ENCODE assay signal across 9 cellular contexts in genomic region chr10:100728928-100729876, GRCh38. TPM values are rescaled to one million over a fixed set of nuclear protein-coding genes. Genes with fewer than 3 reads are reported as not detected.
DNase-seq lines count a peak whose midpoint lies in the region; ATAC-seq and TF ChIP-seq lines count a peak whose summit lies in the region.
"Had no signal": no experiment of that assay in that cellular context is flagged by ENCODE, and none has a peak within 500 bp of the region (broad histone marks: within the 10 kb centered on the region; RNA-seq: fewer than 3 reads in every experiment).

No MANE protein-coding gene starts in this region.

- ATAC-seq in activated B cell treated with CpG ODN at 0.5 μM for 24 hours (ENCODE audit: low read depth) (peak; percentile 48), upper lobe of right lung (no peak), HG02588 (IDR thresholded peaks at IDR 0.05; ENCODE audit: unreplicated experiment) (no peak)

- POLR2A ChIA-PET in activated B cell treated with CpG ODN at 0.5 μM for 24 hours (lab: Charles Lee) = no interaction called here

- no peaks in the 10 kb centered on the region for H3K36me3 Mint-ChIP-seq in activated B cell treated with CpG ODN at 0.5 μM for 24 hours (ENCODE audit: low read depth)

- no peak overlapping the region for H3K9ac ChIP-seq in iPS-15b (ENCODE audit: low read depth, low read length)

- DNase-seq in COR-L47 (lab: John Stamatoyannopoulos, UW) (peak; percentile 28), HFF-Myc (ENCODE audit: extremely low read depth, low read depth) (no peak), activated B cell treated with CpG ODN at 0.5 μM for 24 hours (no peak), upper lobe of right lung (peak; percentile 41), cerebellum (ENCODE audit: low spot score) (no peak), medulla oblongata (ENCODE audit: extremely low spot score) (no peak)

- H3K27ac Mint-ChIP-seq in activated B cell treated with CpG ODN at 0.5 μM for 24 hours = no peak overlapping the region

- peak overlapping the region; percentile 40 for H3K4me3 Mint-ChIP-seq in activated B cell treated with CpG ODN at 0.5 μM for 24 hours

- H3K4me1 ChIP-seq in iPS-15b (ENCODE audit: control insufficient read depth, insufficient read depth, low read length) (peaks cover 5% of the 10 kb centered on the region), upper lobe of right lung (peaks cover 21% of the 10 kb centered on the region)

- H3K27me3 ChIP-seq in iPS-15b (ENCODE audit: control insufficient read depth, insufficient read depth, low read length) = peaks cover 98% of the 10 kb centered on the region
- peaks cover 99% of the 10 kb centered on the region for H3K27me3 ChIP-seq in upper lobe of right lung

- CTCF ChIA-PET in activated B cell treated with CpG ODN at 0.5 μM for 24 hours (lab: Charles Lee) = interaction anchor here (1.6 kb wide), 1 partner anchor 14 kb away, joined by 3 read pairs; no protein-coding TSS in a partner anchor

- TF ChIP-seq CTCF in HFF-Myc (IDR thresholded peaks at IDR 0.05; ENCODE audit: low read depth, low read length, missing control alignments) (peak; percentile 20), activated B cell treated with CpG ODN at 0.5 μM for 24 hours (IDR thresholded peaks at IDR 0.05) (no peak), upper lobe of right lung (IDR thresholded peaks at IDR 0.05) (peak; percentile 19)

- H3K4me3 ChIP-seq in HFF-Myc (replicated peaks; ENCODE audit: low read depth, low read length) = no peak overlapping the region
- peak overlapping the region; percentile 26 for H3K4me3 ChIP-seq in iPS-15b (ENCODE audit: low read depth, low read length)
- no peak overlapping the region for H3K4me3 ChIP-seq in upper lobe of right lung

- peaks cover 26% of the 10 kb centered on the region for H3K4me1 Mint-ChIP-seq in activated B cell treated with CpG ODN at 0.5 μM for 24 hours

- H3K36me3 ChIP-seq in iPS-15b (ENCODE audit: control insufficient read depth, insufficient read depth, low read length) = no peaks in the 10 kb centered on the region
- no peaks in the 10 kb centered on the region for H3K36me3 ChIP-seq in upper lobe of right lung

- peaks cover 72% of the 10 kb centered on the region for H3K27me3 Mint-ChIP-seq in activated B cell treated with CpG ODN at 0.5 μM for 24 hours

- intact Hi-C loops in activated B cell treated with CpG ODN at 0.5 μM for 24 hours (cut with micrococcal nuclease) = no loop called here
- intact Hi-C loops in upper lobe of right lung (cut with DNase I) = no loop called here

- H3K9me3 ChIP-seq in iPS-15b (ENCODE audit: control insufficient read depth, insufficient read depth, low read length) (no peaks in the 10 kb centered on the region), upper lobe of right lung (no peaks in the 10 kb centered on the region)

- no peak overlapping the region for H3K27ac ChIP-seq in upper lobe of right lung

- no peaks in the 10 kb centered on the region for H3K9me3 Mint-ChIP-seq in activated B cell treated with CpG ODN at 0.5 μM for 24 hours

RNA-seq across cellular contexts. Expression of gene PAX2, which starts 16.2 kb away (rescaled TPM):
- total RNA-seq in activated B cell treated with CpG ODN at 0.5 μM for 24 hours (not detected in 2 replicates), upper lobe of right lung (not detected), cerebellum (13.2 TPM)
- total RNA-seq: myocyte had no signal

Comparison
In these comparisons a context has a peak if more than half of its experiments do, and no peak if none do; other contexts are left out.
1. DNase-seq: peak in COR-L47 (single experiment) and upper lobe of right lung (single experiment); none in HFF-Myc (single experiment), activated B cell treated with CpG ODN at 0.5 μM for 24 hours (single experiment), cerebellum (single experiment) and medulla oblongata (single experiment).
2. RNA of gene PAX2, which starts 16.2 kb away (total RNA-seq): 13.2 TPM in cerebellum (single experiment); not detected in activated B cell treated with CpG ODN at 0.5 μM for 24 hours and not detected in upper lobe of right lung (single experiment); every median in the first group is over 10 times any median in the second.